Comparison of ENCODE assay signal across 8 cellular contexts in genomic region chr17:47500620-47501019, GRCh38. TPM values are rescaled to one million over a fixed set of nuclear protein-coding genes. Genes with fewer than 3 reads are reported as not detected.
DNase-seq lines count a peak whose midpoint lies in the region; TF ChIP-seq lines count a peak whose summit lies in the region.
"Not testable (repeated sequence)": the region's sequence is repeated elsewhere in the genome, so short reads cannot be mapped to it uniquely, and the experiment has no call there.

No MANE protein-coding gene starts in this region.

- H3K9ac ChIP-seq in adipocyte (ENCODE audit: low read length) = not testable (repeated sequence)

- H3K4me3 ChIP-seq in GM12865 (ENCODE audit: low read depth, low read length); Peyer's patch; adipocyte (ENCODE audit: low read length); esophagus muscularis mucosa; kidney epithelial cell (ENCODE audit: low read depth, low read length); prostate gland: not testable (repeated sequence)

- WGBS in esophagus muscularis mucosa = 47% methylated on average over 4 of the region's 4 CpGs
- WGBS in prostate gland = 46% methylated on average over 4 of the region's 4 CpGs

- DNase-seq in AG09319 (ENCODE audit: extremely low read depth, low read depth); Peyer's patch; esophagus muscularis mucosa (ENCODE audit: extremely low spot score); kidney epithelial cell (ENCODE audit: low read depth); prostate gland (ENCODE audit: low spot score): not testable (repeated sequence)
- DNase-seq in GM12865 (ENCODE audit: low read depth) (peak; percentile 11), M059J (ENCODE audit: low read depth) (peak; percentile 42), adipocyte (ENCODE audit: low read depth) (peak; percentile 55)

- not testable (repeated sequence) for H3K36me3 ChIP-seq in Peyer's patch; adipocyte (ENCODE audit: control insufficient read depth, insufficient read depth, low read length, severe bottlenecking); esophagus muscularis mucosa; kidney epithelial cell (ENCODE audit: control insufficient read depth, insufficient read depth, low read length); prostate gland

- not testable (repeated sequence) for TF ChIP-seq POLR2A in Peyer's patch (IDR thresholded peaks at IDR 0.05); esophagus muscularis mucosa (IDR thresholded peaks at IDR 0.05; ENCODE audit: low read depth); prostate gland (IDR thresholded peaks at IDR 0.05)

- H3K27me3 ChIP-seq in Peyer's patch; adipocyte (replicated peaks; ENCODE audit: control insufficient read depth, insufficient read depth, low read length); esophagus muscularis mucosa; kidney epithelial cell (ENCODE audit: control insufficient read depth, insufficient read depth, low read length); prostate gland (replicated peaks; ENCODE audit: insufficient read depth): not testable (repeated sequence)

- not testable (repeated sequence) for H3K27ac ChIP-seq in Peyer's patch; esophagus muscularis mucosa (replicated peaks in 1 of 4); prostate gland

- H3K4me1 ChIP-seq in Peyer's patch; adipocyte (ENCODE audit: control insufficient read depth, insufficient read depth, low read length); prostate gland (replicated peaks): not testable (repeated sequence)
- H3K4me1 ChIP-seq in esophagus muscularis mucosa = peaks cover 18 to 32% (median 28%) of the 10 kb centered on the region in 4 donors

- H3K9me3 ChIP-seq in Peyer's patch; adipocyte (ENCODE audit: control insufficient read depth, low read length); esophagus muscularis mucosa; prostate gland: not testable (repeated sequence)

- intact Hi-C loops in esophagus muscularis mucosa (cut with DNase I) (loop anchor here (5.0 kb wide), 1 partner anchor 117 kb away; no protein-coding TSS in a partner anchor), prostate gland (cut with DNase I) (loop anchor here (5.0 kb wide), 1 partner anchor 117 kb away; no protein-coding TSS in a partner anchor)

- not testable (repeated sequence) for TF ChIP-seq EP300 in esophagus muscularis mucosa (IDR thresholded peaks at IDR 0.05)

- TF ChIP-seq CTCF in AG09319 (IDR thresholded peaks at IDR 0.05; ENCODE audit: low read depth, low read length) = peak; percentile 41
- TF ChIP-seq CTCF in GM12865 (IDR thresholded peaks at IDR 0.05; ENCODE audit: insufficient read depth, low read depth, low read length, missing control alignments) = peak; percentile 18
- TF ChIP-seq CTCF in Peyer's patch (IDR thresholded peaks at IDR 0.05) = peak in 4 of 6 experiments; percentile 22 to 49 (median 42)
- TF ChIP-seq CTCF in esophagus muscularis mucosa (IDR thresholded peaks at IDR 0.05) = peak; percentile 40 to 53 (median 45)
- peak; percentile 35 for TF ChIP-seq CTCF in kidney epithelial cell (IDR thresholded peaks at IDR 0.05; ENCODE audit: insufficient read depth, low read length, poor library complexity, severe bottlenecking)
- peak in 3 of 4 experiments; percentile 36 to 51 (median 40) for TF ChIP-seq CTCF in prostate gland (IDR thresholded peaks at IDR 0.05)

RNA-seq across cellular contexts. Expression of gene NPEPPS, which starts 30.3 kb away (rescaled TPM):
- total RNA-seq in M059J (2014; rRNA removed; shearing (Covaris generic)) = 46.6 and 59.9 TPM in 2 replicates
- total RNA-seq in Peyer's patch = 100 to 1,000 TPM; 124 to 207 (median 165) TPM
- 100 to 1,000 TPM in 1 of 4 donors, 10 to 100 TPM in 3; 73.7 to 120 (median 86.5) TPM for total RNA-seq in esophagus muscularis mucosa
- 71.0 and 72.7 TPM in 2 replicates for total RNA-seq in kidney epithelial cell
- 10 to 100 TPM; 67.1 to 70.4 TPM for total RNA-seq in prostate gland
